Comparison of ENCODE assay signal across 35 cellular contexts in genomic region chr2:232603283-232603682, GRCh38. TPM values are rescaled to one million over a fixed set of nuclear protein-coding genes. Genes with fewer than 3 reads are reported as not detected.
"Had no signal": no experiment of that assay in that cellular context is flagged by ENCODE, and none has a peak within 500 bp of the region (broad histone marks: within the 10 kb centered on the region; RNA-seq: fewer than 3 reads in every experiment).

No MANE protein-coding gene starts in this region.

- H3K9me3 ChIP-seq: MG63 had no signal

- H3K27me3 ChIP-seq: MG63 had no signal

- H3K4me3 ChIP-seq: MG63 had no signal

- H3K36me3 ChIP-seq: MG63 had no signal

- DNase-seq: Kasumi-1, MG63, MM.1S, MV-4-11, NCI-H1048, NCI-H1092, NCI-H1092 treated with DMSO at 0.1 percent for 48 hours, NCI-H1105, NCI-H1105 treated with DMSO at 0.1 percent for 48 hours, NCI-H1417, NCI-H1417 treated with DMSO at 0.1 percent for 48 hours, NCI-H1436, NCI-H1436 treated with DMSO at 0.1 percent for 48 hours, NCI-H146, NCI-H1694, NCI-H1694 treated with DMSO at 0.1 percent for 48 hours, NCI-H187, NCI-H187 treated with DMSO at 0.1 percent for 48 hours, NCI-H1930, NCI-H2029, NCI-H2029 treated with DMSO at 0.1 percent for 48 hours, NCI-H2081, NCI-H2081 treated with DMSO at 0.1 percent for 48 hours, NCI-H2107, NCI-H2171, NCI-H2171 treated with DMSO at 0.1 percent for 48 hours, NCI-H2227 treated with DMSO at 0.1 percent for 48 hours, NCI-H226, NCI-H345, NCI-H446, NCI-H446 treated with DMSO at 0.1 percent for 48 hours, NCI-H510A, NCI-H510A treated with DMSO at 0.1 percent for 48 hours, NCI-H524 had no signal

RNA-seq across cellular contexts. Expression of gene EFHD1, which starts 30.1 kb away (rescaled TPM):
- total RNA-seq: MCF 10A had no signal
